Comparison of ENCODE assay signal across 8 cellular contexts in genomic region chr5:77490945-77491344, GRCh38. TPM values are rescaled to one million over a fixed set of nuclear protein-coding genes. Genes with fewer than 3 reads are reported as not detected.
DNase-seq lines count a peak whose midpoint lies in the region; ATAC-seq, FAIRE-seq and TF ChIP-seq lines count a peak whose summit lies in the region.
"Not testable (repeated sequence)": the region's sequence is repeated elsewhere in the genome, so short reads cannot be mapped to it uniquely, and the experiment has no call there.

No MANE protein-coding gene starts in this region.

- H2AFZ ChIP-seq in keratinocyte (ENCODE audit: control insufficient read depth, low read length): peak overlapping the region; percentile 33

- H3K27me3 Mint-ChIP-seq in Calu3 (ENCODE audit: unreplicated experiment); T-cell: not testable (repeated sequence)

- H3K4me1 ChIP-seq in keratinocyte (ENCODE audit: control insufficient read depth, extremely low read depth, insufficient read depth, low read length): peaks cover 24% of the 10 kb centered on the region
- H3K4me1 ChIP-seq in neutrophil (ENCODE audit: control insufficient read depth in 1 of 2, insufficient read depth in 1 of 2, low read depth in 1 of 2, low read length in 1 of 2): peaks cover 9 to 16% of the 10 kb centered on the region in 2 experiments
- H3K4me1 ChIP-seq in thyroid gland: peaks cover 18 to 31% of the 10 kb centered on the region in 2 donors

- TF ChIP-seq CTCF in Calu3 (IDR thresholded peaks at IDR 0.05; ENCODE audit: unreplicated experiment); epithelial cell of esophagus (IDR thresholded peaks at IDR 0.05; ENCODE audit: insufficient read depth, low read depth, low read length, missing control alignments); keratinocyte (optimal IDR thresholded peaks at IDR 0.05 in 1 of 3, IDR thresholded peaks at IDR 0.05 in 1 of 3, conservative IDR thresholded peaks at IDR 0.05 in 1 of 3; ENCODE audit: extremely low read depth in 1 of 3, insufficient read depth in 2 of 3, low read length in 3 of 3); neutrophil (IDR thresholded peaks at IDR 0.05); thyroid gland (IDR thresholded peaks at IDR 0.05): not testable (repeated sequence)

- H3K4me2 ChIP-seq in keratinocyte (ENCODE audit: control insufficient read depth, extremely low read depth, insufficient read depth, low read depth, low read length): peak overlapping the region; percentile 71

- dilution Hi-C loops in keratinocyte (cut with MboI; ENCODE audit: extremely low pct_ligation_motif_present, low sequenced_read_pairs): not testable (repeated sequence)

- BruUV-seq in Calu3 (replicated peaks; lab: Mats Ljungman, UMichigan): not testable (repeated sequence)

- H3K9ac ChIP-seq in keratinocyte (ENCODE audit: control insufficient read depth, extremely low read depth, insufficient read depth, low read length): peak overlapping the region; percentile 97

- H4K20me1 ChIP-seq in keratinocyte (ENCODE audit: control insufficient read depth, extremely low read depth, insufficient read depth, low read length): not testable (repeated sequence)

- peak in 1 of 2 donors; percentile 32 for TF ChIP-seq POLR2A in thyroid gland (IDR thresholded peaks at IDR 0.05)

- peak overlapping the region; percentile 94 for H3K27ac ChIP-seq in keratinocyte (ENCODE audit: control insufficient read depth, insufficient read depth, low read length)
- H3K27ac ChIP-seq in neutrophil: peak overlapping the region; percentile 91
- H3K27ac ChIP-seq in thyroid gland: peak overlapping the region; percentile 92 to 96 (median 94)

- H3K4me1 Mint-ChIP-seq in Calu3 (ENCODE audit: low read depth, unreplicated experiment): not testable (repeated sequence)
- H3K4me1 Mint-ChIP-seq in T-cell: peaks cover 11 to 20% (median 14%) of the 10 kb centered on the region in 3 donors

- peaks cover 16% of the 10 kb centered on the region for H3K36me3 Mint-ChIP-seq in Calu3 (ENCODE audit: insufficient read depth, unreplicated experiment)
- not testable (repeated sequence) for H3K36me3 Mint-ChIP-seq in T-cell; activated naive CD4-positive, alpha-beta T cell treated with anti-CD3 and anti-CD28 coated beads, Interleukin-2, amount 50 U/mL, for 72 hours

- H3K27ac Mint-ChIP-seq in Calu3 (ENCODE audit: unreplicated experiment): peak overlapping the region; percentile 88
- H3K27ac Mint-ChIP-seq in T-cell: peak overlapping the region; percentile 51 to 56
- H3K27ac Mint-ChIP-seq in activated naive CD4-positive, alpha-beta T cell treated with anti-CD3 and anti-CD28 coated beads, Interleukin-2, amount 50 U/mL, for 72 hours: peak overlapping the region; percentile 49 to 75

- peaks cover 13% of the 10 kb centered on the region for H3K79me2 ChIP-seq in keratinocyte (ENCODE audit: control insufficient read depth, insufficient read depth, low read length)

- H3K9me3 ChIP-seq in keratinocyte (ENCODE audit: control insufficient read depth, low read depth, low read length); neutrophil; thyroid gland: not testable (repeated sequence)

- H3K4me3 Mint-ChIP-seq in Calu3 (ENCODE audit: low read depth, unreplicated experiment) (peak overlapping the region; percentile 90), T-cell (peak overlapping the region; percentile 82 to 87 (median 82))

- FAIRE-seq in keratinocyte (lab: Jason Lieb, UNC): not testable (repeated sequence)

- CTCF ChIA-PET in Calu3 (lab: Charles Lee): interaction anchor here (2.4 kb wide), 1 partner anchor 345 kb away, joined by 7 read pairs; no protein-coding TSS in a partner anchor
- CTCF ChIA-PET in T-cell (lab: Charles Lee): interaction anchor here (0.6 to 2.0 kb wide), 3 partner anchors 171 to 765 kb away, joined by 3 to 7 read pairs (median 3); partner anchors contain the start of gene AGGF1 (in 1 of the 2)

- H3K9me3 Mint-ChIP-seq in Calu3 (ENCODE audit: low read depth, unreplicated experiment); T-cell; activated naive CD4-positive, alpha-beta T cell treated with anti-CD3 and anti-CD28 coated beads, Interleukin-2, amount 50 U/mL, for 72 hours: not testable (repeated sequence)

- POLR2A ChIA-PET in T-cell (lab: Charles Lee): not testable (repeated sequence)

- intact Hi-C loops in Calu3 (cut with micrococcal nuclease; ENCODE audit: unreplicated experiment): loop anchor here (2.0 to 10.0 kb wide), 2 partner anchors 256 to 622 kb away; no protein-coding TSS in a partner anchor
- intact Hi-C loops in thyroid gland (cut with DNase I): loop anchor here (10.0 kb wide), 2 partner anchors 346 to 426 kb away; no protein-coding TSS in a partner anchor

- peak; percentile 17 for DNase-seq in Calu3
- DNase-seq in KBM-7: peak; percentile 30
- peak in 4 of 34 experiments; percentile 2 to 9 (median 4) for DNase-seq in T-cell
- DNase-seq in activated naive CD4-positive, alpha-beta T cell treated with anti-CD3 and anti-CD28 coated beads, Interleukin-2, amount 50 U/mL, for 72 hours (ENCODE audit: low spot score in 2 of 2); keratinocyte (ENCODE audit: low read depth, low spot score): not testable (repeated sequence)
- DNase-seq in epithelial cell of esophagus (ENCODE audit: low read depth): peak; percentile 13
- peak; percentile 11 to 20 for DNase-seq in thyroid gland

- ATAC-seq in T-cell (replicated peaks in 1 of 4); activated naive CD4-positive, alpha-beta T cell treated with anti-CD3 and anti-CD28 coated beads, Interleukin-2, amount 50 U/mL, for 72 hours: not testable (repeated sequence)

- WGBS in thyroid gland, 2 donors: 6 to 9% methylated on average over 8 of the region's 8 CpGs

- H3K36me3 ChIP-seq in keratinocyte (ENCODE audit: control insufficient read depth in 2 of 2, extremely low read depth in 1 of 2, insufficient read depth in 2 of 2, low read length in 2 of 2); thyroid gland: not testable (repeated sequence)
- H3K36me3 ChIP-seq in neutrophil: peaks cover 15% of the 10 kb centered on the region

- H3K9me1 ChIP-seq in keratinocyte (ENCODE audit: control insufficient read depth, extremely low read depth, insufficient read depth, low read length): not testable (repeated sequence)

- in situ Hi-C loops in KBM-7 (cut with MboI; ENCODE audit: low pct_unique_long_range_greater_than_20kb, low sequenced_read_pairs): not testable (repeated sequence)

- H3K27me3 ChIP-seq in keratinocyte (ENCODE audit: control insufficient read depth, extremely low read depth, insufficient read depth, low read length); neutrophil; thyroid gland: not testable (repeated sequence)

- peak overlapping the region; percentile 78 for H3K4me3 ChIP-seq in epithelial cell of esophagus (ENCODE audit: low read length)
- peak overlapping the region; percentile 92 to 96 (median 95) for H3K4me3 ChIP-seq in keratinocyte (ENCODE audit: control insufficient read depth in 2 of 3, extremely low read depth in 1 of 3, insufficient read depth in 2 of 3, low read depth in 1 of 3, low read length in 3 of 3)
- peak overlapping the region; percentile 83 to 88 for H3K4me3 ChIP-seq in neutrophil (ENCODE audit: low read depth in 1 of 2, low read length in 1 of 2)
- H3K4me3 ChIP-seq in thyroid gland (replicated peaks in 1 of 3): peak overlapping the region in 2 of 3 donors; percentile 57 to 87

RNA-seq across cellular contexts. Expression of gene WDR41, which starts 1.2 kb away (rescaled TPM):
- total RNA-seq in Calu3 (2022) (26.5 and 35.4 TPM in 2 replicates), T-cell (10 to 100 TPM in 3 of 5 donors, 1 to 10 TPM in 2; 8.3 to 13.5 (median 11.7) TPM), thyroid gland (10 to 100 TPM; 63.9 to 93.9 (median 85.0) TPM)
- total RNA-seq in activated naive CD4-positive, alpha-beta T cell treated with anti-CD3 and anti-CD28 coated beads, Interleukin-2, amount 50 U/mL, for 72 hours: 10 to 100 TPM; 10.2 to 28.9 TPM
- polyA plus RNA-seq in keratinocyte: 48.3 to 60.7 TPM (median 55.8 TPM) in 3 replicates
- polyA plus RNA-seq in keratinocyte (2011; ENCODE audit: low read depth): 14.3 TPM
- 49.2 and 79.7 TPM in 2 replicates for polyA plus RNA-seq in keratinocyte (2011; cell fraction: cytosol; rRNA removed)
- 45.0 and 56.7 TPM in 2 replicates for polyA plus RNA-seq in keratinocyte (2011; cell fraction: nucleus; rRNA removed)
- 43.3 and 48.3 TPM in 2 replicates for polyA plus RNA-seq in keratinocyte (2012; ENCODE audit: low replicate concordance)
- 28.9 to 64.7 TPM (median 48.2 TPM) in 3 replicates for polyA minus RNA-seq in keratinocyte
- 36.6 TPM for polyA minus RNA-seq in keratinocyte (2011; cell fraction: cytosol; rRNA and poly(A)+ RNA removed)
- polyA minus RNA-seq in keratinocyte (2011; cell fraction: nucleus; rRNA and poly(A)+ RNA removed): 24.8 and 55.7 TPM in 2 replicates
